9 cellular contexts compared by ENCODE assay signal in genomic region chr7:39709768-39710291, GRCh38.
DNase-seq lines count a peak whose midpoint lies in the region; ATAC-seq and TF ChIP-seq lines count a peak whose summit lies in the region.
"Had no signal": no experiment of that assay in that cellular context is flagged by ENCODE, and none has a peak within 500 bp of the region (broad histone marks: within the 10 kb centered on the region; RNA-seq: fewer than 3 reads in every experiment).

No MANE protein-coding gene starts in this region.

- DNase-seq in stimulated activated naive CD8-positive, alpha-beta T cell treated with anti-CD3 and anti-CD28 coated beads, Interleukin-15, amount 100 ng/mL, for 72 hours: no peak
- no peak for DNase-seq in stimulated activated naive CD8-positive, alpha-beta T cell treated with anti-CD3 and anti-CD28 coated beads, Interleukin-15, Interleukin-2, amounts not matched to agents 100 U/mL and 50 U/mL, for 24 hours
- DNase-seq in NCI-H2029 (lab: John Stamatoyannopoulos, UW): peak; percentile 46
- peak; percentile 94 for DNase-seq in fibroblast of gingiva (ENCODE audit: low read depth)
- DNase-seq in stromal cell of bone marrow (ENCODE audit: low read depth): peak; percentile 98
- DNase-seq in RWPE1 (ENCODE audit: low spot score): no peak
- DNase-seq in NOMO-1 treated with DMSO at 0.1 percent for 48 hours (lab: John Stamatoyannopoulos, UW; ENCODE audit: unreplicated experiment): no peak
- no peak for DNase-seq in activated T-cell treated with anti-CD3 and anti-CD28 coated beads, Interleukin-2, amount 50 U/mL, for 4 hours

- no peak overlapping the region for H3K4me3 Mint-ChIP-seq in stimulated activated naive CD8-positive, alpha-beta T cell treated with anti-CD3 and anti-CD28 coated beads, Interleukin-15, amount 100 ng/mL, for 72 hours
- no peak overlapping the region for H3K4me3 Mint-ChIP-seq in activated T-cell treated with anti-CD3 and anti-CD28 coated beads, Interleukin-2, amount 50 U/mL, for 4 hours
- H3K4me3 Mint-ChIP-seq: B cell had no signal

- H3K27ac ChIP-seq in RWPE1: no peak overlapping the region

- CTCF ChIA-PET in RWPE1 (lab: Yijun Ruan, JAX): no interaction called here

- peak overlapping the region in 1 of 2 donors; percentile 77 for H3K27ac Mint-ChIP-seq in stimulated activated naive CD8-positive, alpha-beta T cell treated with anti-CD3 and anti-CD28 coated beads, Interleukin-15, amount 100 ng/mL, for 72 hours
- H3K27ac Mint-ChIP-seq: B cell had no signal

- no peaks in the 10 kb centered on the region for H3K27me3 Mint-ChIP-seq in stimulated activated naive CD8-positive, alpha-beta T cell treated with anti-CD3 and anti-CD28 coated beads, Interleukin-15, amount 100 ng/mL, for 72 hours
- no peaks in the 10 kb centered on the region for H3K27me3 Mint-ChIP-seq in activated T-cell treated with anti-CD3 and anti-CD28 coated beads, Interleukin-2, amount 50 U/mL, for 4 hours (ENCODE audit: low read depth)
- H3K27me3 Mint-ChIP-seq: B cell had no signal

- H3K36me3 Mint-ChIP-seq in activated T-cell treated with anti-CD3 and anti-CD28 coated beads, Interleukin-2, amount 50 U/mL, for 4 hours (ENCODE audit: insufficient read depth): peaks cover 13% of the 10 kb centered on the region

- POLR2A ChIA-PET in RWPE1 (lab: Yijun Ruan, JAX; ENCODE audit: low non-redundant PET): no interaction called here

- no peaks in the 10 kb centered on the region for H3K4me1 Mint-ChIP-seq in stimulated activated naive CD8-positive, alpha-beta T cell treated with anti-CD3 and anti-CD28 coated beads, Interleukin-15, amount 100 ng/mL, for 72 hours
- H3K4me1 Mint-ChIP-seq in activated T-cell treated with anti-CD3 and anti-CD28 coated beads, Interleukin-2, amount 50 U/mL, for 4 hours (ENCODE audit: low read depth): no peaks in the 10 kb centered on the region
- H3K4me1 Mint-ChIP-seq: B cell had no signal

- TF ChIP-seq CTCF in RWPE1 (conservative IDR thresholded peaks at IDR 0.05; ENCODE audit: low read depth): no peak

- H3K9me3 Mint-ChIP-seq in stimulated activated naive CD8-positive, alpha-beta T cell treated with anti-CD3 and anti-CD28 coated beads, Interleukin-15, amount 100 ng/mL, for 72 hours: peaks cover 16 to 22% of the 10 kb centered on the region in 2 donors
- peaks cover 11% of the 10 kb centered on the region for H3K9me3 Mint-ChIP-seq in activated T-cell treated with anti-CD3 and anti-CD28 coated beads, Interleukin-2, amount 50 U/mL, for 4 hours

- ATAC-seq in stimulated activated naive CD8-positive, alpha-beta T cell treated with anti-CD3 and anti-CD28 coated beads, Interleukin-15, amount 100 ng/mL, for 72 hours: peak; percentile 48
- no peak for ATAC-seq in stimulated activated naive CD8-positive, alpha-beta T cell treated with anti-CD3 and anti-CD28 coated beads, Interleukin-15, Interleukin-2, amounts not matched to agents 100 U/mL and 50 U/mL, for 24 hours
- ATAC-seq in activated T-cell treated with anti-CD3 and anti-CD28 coated beads, Interleukin-2, amount 50 U/mL, for 4 hours: no peak

Comparison
In these comparisons a context has a peak if more than half of its experiments do, and no peak if none do; other contexts are left out.
1. DNase-seq: peak in NCI-H2029 (single experiment), fibroblast of gingiva (single experiment) and stromal cell of bone marrow (single experiment); none in stimulated activated naive CD8-positive, alpha-beta T cell treated with anti-CD3 and anti-CD28 coated beads, Interleukin-15, amount 100 ng/mL, for 72 hours (0 of 2), stimulated activated naive CD8-positive, alpha-beta T cell treated with anti-CD3 and anti-CD28 coated beads, Interleukin-15, Interleukin-2, amounts not matched to agents 100 U/mL and 50 U/mL, for 24 hours (single experiment), RWPE1 (single experiment), NOMO-1 treated with DMSO at 0.1 percent for 48 hours (single experiment) and activated T-cell treated with anti-CD3 and anti-CD28 coated beads, Interleukin-2, amount 50 U/mL, for 4 hours (single experiment).